ENCODE assay signal across 14 cellular contexts in the genomic region with DNA sequence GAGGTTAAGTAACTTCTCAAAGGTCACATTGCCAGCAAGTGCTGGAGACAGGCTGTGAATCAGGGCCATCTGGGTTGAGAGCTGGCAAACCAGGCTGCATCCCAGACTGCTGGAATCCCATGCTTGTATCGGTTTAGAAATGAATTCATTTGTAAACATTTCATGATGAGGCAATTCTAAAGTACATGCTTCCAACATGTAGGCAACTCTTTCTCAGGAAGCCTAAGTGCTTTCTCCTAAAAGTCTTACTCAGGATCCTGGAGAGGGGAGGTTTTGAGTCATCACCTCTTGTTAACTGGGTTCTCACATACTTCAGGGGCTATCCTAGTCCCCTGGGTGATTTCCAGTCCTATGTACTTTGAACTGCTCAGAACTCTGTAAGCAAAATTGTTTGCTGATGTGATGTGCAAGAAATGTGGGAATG.
DNase-seq lines count a peak whose midpoint lies in the region; ATAC-seq and TF ChIP-seq lines count a peak whose summit lies in the region.
"Had no signal": no experiment of that assay in that cellular context is flagged by ENCODE, and none has a peak within 500 bp of the region (broad histone marks: within the 10 kb centered on the region; RNA-seq: fewer than 3 reads in every experiment).

No MANE protein-coding gene starts in this region.

- H3K27ac Mint-ChIP-seq in HFFc6 (peak overlapping the region; percentile 48; the same call in 1 of the 2 replicates), T-cell (no peak overlapping the region)
- no peak overlapping the region for H3K27ac Mint-ChIP-seq in stimulated activated memory B cell treated with anti-CD40 and anti-IgM and Interleukin-4, amounts not matched to agents 10 μg/mL and 1 μg/mL and 100 μg/mL, for 72 hours
- H3K27ac Mint-ChIP-seq in activated CD4-positive, alpha-beta T cell treated with anti-CD3 and anti-CD28 coated beads, Interleukin-2, amount 10 ng/mL, durations not matched to agents 24 days and 14 days = no peak overlapping the region
- H3K27ac Mint-ChIP-seq: activated CD8-positive, alpha-beta T cell treated with anti-CD3 and anti-CD28 coated beads for 36 hours had no signal

- H3K4me1 Mint-ChIP-seq in HFFc6 (ENCODE audit: low read depth) (peaks cover 41% of the 10 kb centered on the region), T-cell (no peaks in the 10 kb centered on the region)
- H3K4me1 Mint-ChIP-seq in stimulated activated memory B cell treated with anti-CD40 and anti-IgM and Interleukin-4, amounts not matched to agents 10 μg/mL and 1 μg/mL and 100 μg/mL, for 72 hours = no peaks in the 10 kb centered on the region
- no peaks in the 10 kb centered on the region for H3K4me1 Mint-ChIP-seq in activated CD4-positive, alpha-beta T cell treated with anti-CD3 and anti-CD28 coated beads, Interleukin-2, amount 10 ng/mL, durations not matched to agents 24 days and 14 days

- ATAC-seq in stimulated activated memory B cell treated with anti-CD40 and anti-IgM and Interleukin-4, amounts not matched to agents 10 μg/mL and 1 μg/mL and 100 μg/mL, for 72 hours = no peak
- no peak for ATAC-seq in T-cell (replicated peaks in 1 of 4)
- ATAC-seq in GM19035 (IDR thresholded peaks at IDR 0.05; ENCODE audit: unreplicated experiment) = no peak
- ATAC-seq: activated CD8-positive, alpha-beta T cell treated with anti-CD3 and anti-CD28 coated beads for 36 hours had no signal

- peak; percentile 92 for DNase-seq in AG04450 (ENCODE audit: low read depth, low spot score)
- peak; percentile 81 for DNase-seq in HFFc6
- DNase-seq in epidermal melanocyte (ENCODE audit: insufficient read length, low spot score) = peak; percentile 33
- no peak for DNase-seq in activated CD4-positive, alpha-beta T cell treated with anti-CD3 and anti-CD28 coated beads, Interleukin-2, amount 10 ng/mL, durations not matched to agents 24 days and 14 days
- DNase-seq in T-cell = no peak
- DNase-seq: activated CD8-positive, alpha-beta T cell treated with anti-CD3 and anti-CD28 coated beads for 36 hours; activated effector memory CD4-positive, alpha-beta T cell treated with Interleukin-2 at 50 U/mL for 16 hours; BE2C; DMS79; NCI-H2081; SIG-M5 had no signal

- H3K27me3 ChIP-seq in AG04450 (ENCODE audit: control insufficient read depth, insufficient read depth, low read length) (no peaks in the 10 kb centered on the region), muscle layer of colon (ENCODE audit: control insufficient read depth in 1 of 2, insufficient read depth in 2 of 2, low read length in 2 of 2) (no peaks in the 10 kb centered on the region)
- H3K27me3 ChIP-seq: BE2C had no signal

- H3K4me1 ChIP-seq in muscle layer of colon (ENCODE audit: insufficient read depth, low read length) = peaks cover 59% of the 10 kb centered on the region
- H3K4me1 ChIP-seq: BE2C had no signal

- POLR2A ChIA-PET in AG04450 (lab: Yijun Ruan, JAX) = no interaction called here
- POLR2A ChIA-PET in T-cell (lab: Charles Lee) = no interaction called here

- intact Hi-C loops in activated CD4-positive, alpha-beta T cell treated with anti-CD3 and anti-CD28 coated beads, Interleukin-2, amount 10 ng/mL, durations not matched to agents 24 days and 14 days (cut with micrococcal nuclease) = no loop called here

- CTCF ChIA-PET in AG04450 (lab: Charles Lee) = no interaction called here
- CTCF ChIA-PET in T-cell (lab: Charles Lee) = no interaction called here

- no peak overlapping the region for H3K9ac ChIP-seq in muscle layer of colon (ENCODE audit: low read length)

- H3K4me3 Mint-ChIP-seq in HFFc6 (no peak overlapping the region), T-cell (no peak overlapping the region)
- H3K4me3 Mint-ChIP-seq in stimulated activated memory B cell treated with anti-CD40 and anti-IgM and Interleukin-4, amounts not matched to agents 10 μg/mL and 1 μg/mL and 100 μg/mL, for 72 hours = no peak overlapping the region
- H3K4me3 Mint-ChIP-seq in activated CD4-positive, alpha-beta T cell treated with anti-CD3 and anti-CD28 coated beads, Interleukin-2, amount 10 ng/mL, durations not matched to agents 24 days and 14 days = no peak overlapping the region
- H3K4me3 Mint-ChIP-seq: activated CD8-positive, alpha-beta T cell treated with anti-CD3 and anti-CD28 coated beads for 36 hours had no signal

- H3K36me3 Mint-ChIP-seq in HFFc6 (ENCODE audit: low read depth) (peaks cover 5% of the 10 kb centered on the region; the same call in 1 of the 2 replicates), T-cell (no peaks in the 10 kb centered on the region)
- no peaks in the 10 kb centered on the region for H3K36me3 Mint-ChIP-seq in stimulated activated memory B cell treated with anti-CD40 and anti-IgM and Interleukin-4, amounts not matched to agents 10 μg/mL and 1 μg/mL and 100 μg/mL, for 72 hours
- no peaks in the 10 kb centered on the region for H3K36me3 Mint-ChIP-seq in activated CD4-positive, alpha-beta T cell treated with anti-CD3 and anti-CD28 coated beads, Interleukin-2, amount 10 ng/mL, durations not matched to agents 24 days and 14 days (ENCODE audit: low read depth)

- no peak for TF ChIP-seq CTCF in AG04450 (IDR thresholded peaks at IDR 0.05; ENCODE audit: low read depth, low read length)
- no peak for TF ChIP-seq CTCF in HFFc6 (IDR thresholded peaks at IDR 0.05)

- no peaks in the 10 kb centered on the region for H3K9me3 ChIP-seq in AG04450 (ENCODE audit: control insufficient read depth, insufficient read depth, low read length)
- no peaks in the 10 kb centered on the region for H3K9me3 ChIP-seq in muscle layer of colon (ENCODE audit: low read length)
- H3K9me3 ChIP-seq: BE2C had no signal

- H3K27me3 Mint-ChIP-seq in HFFc6 (ENCODE audit: insufficient read depth) = no peaks in the 10 kb centered on the region
- H3K27me3 Mint-ChIP-seq in stimulated activated memory B cell treated with anti-CD40 and anti-IgM and Interleukin-4, amounts not matched to agents 10 μg/mL and 1 μg/mL and 100 μg/mL, for 72 hours = no peaks in the 10 kb centered on the region
- H3K27me3 Mint-ChIP-seq in activated CD4-positive, alpha-beta T cell treated with anti-CD3 and anti-CD28 coated beads, Interleukin-2, amount 10 ng/mL, durations not matched to agents 24 days and 14 days = no peaks in the 10 kb centered on the region
- H3K27me3 Mint-ChIP-seq in T-cell = no peaks in the 10 kb centered on the region
- H3K27me3 Mint-ChIP-seq: activated CD8-positive, alpha-beta T cell treated with anti-CD3 and anti-CD28 coated beads for 36 hours had no signal

- no peak overlapping the region for H3K4me3 ChIP-seq in AG04450 (ENCODE audit: low read depth, low read length)
- H3K4me3 ChIP-seq in muscle layer of colon (ENCODE audit: low read depth in 1 of 2, low read length in 2 of 2) = no peak overlapping the region

- no peaks in the 10 kb centered on the region for H3K36me3 ChIP-seq in muscle layer of colon (ENCODE audit: insufficient read depth, low read length)
- H3K36me3 ChIP-seq: BE2C had no signal

- peak overlapping the region; percentile 80 for H3K27ac ChIP-seq in AG04450 (ENCODE audit: low read depth, low read length)
- peak overlapping the region; percentile 98 for H3K27ac ChIP-seq in muscle layer of colon (ENCODE audit: low read depth, low read length)

- H3K9me3 Mint-ChIP-seq in HFFc6 (no peaks in the 10 kb centered on the region), T-cell (peaks cover 0 to 6% (median 2%) of the 10 kb centered on the region in 3 donors)
- peaks cover 2% of the 10 kb centered on the region for H3K9me3 Mint-ChIP-seq in stimulated activated memory B cell treated with anti-CD40 and anti-IgM and Interleukin-4, amounts not matched to agents 10 μg/mL and 1 μg/mL and 100 μg/mL, for 72 hours
- H3K9me3 Mint-ChIP-seq in activated CD4-positive, alpha-beta T cell treated with anti-CD3 and anti-CD28 coated beads, Interleukin-2, amount 10 ng/mL, durations not matched to agents 24 days and 14 days = no peaks in the 10 kb centered on the region

Comparison
In these comparisons a context has a peak if more than half of its experiments do, and no peak if none do; other contexts are left out.
1. DNase-seq: peak in AG04450 (single experiment), HFFc6 (single experiment) and epidermal melanocyte (single experiment); none in activated CD4-positive, alpha-beta T cell treated with anti-CD3 and anti-CD28 coated beads, Interleukin-2, amount 10 ng/mL, durations not matched to agents 24 days and 14 days (single experiment) and T-cell (0 of 34).